ENCODE assay signal across 15 cellular contexts in genomic region chr13:111893607-111894443, GRCh38.
DNase-seq lines count a peak whose midpoint lies in the region; ATAC-seq and TF ChIP-seq lines count a peak whose summit lies in the region.
"Had no signal": no experiment of that assay in that cellular context is flagged by ENCODE, and none has a peak within 500 bp of the region (broad histone marks: within the 10 kb centered on the region; RNA-seq: fewer than 3 reads in every experiment).

No MANE protein-coding gene starts in this region.

- no peaks in the 10 kb centered on the region for H3K36me3 ChIP-seq in vagina
- H3K36me3 ChIP-seq: gastroesophageal sphincter, prostate gland had no signal

- intact Hi-C loops in cardiac septum (cut with DNase I), result no loop called here
- intact Hi-C loops in Right ventricle myocardium inferior (cut with DNase I), result no loop called here
- intact Hi-C loops in vagina (cut with DNase I), result no loop called here

- peak overlapping the region; percentile 78 to 84 (median 82) for H3K4me3 Mint-ChIP-seq in nephron
- H3K4me3 Mint-ChIP-seq: activated naive CD8-positive, alpha-beta T cell treated with anti-CD3 and anti-CD28 coated beads, Interleukin-2, amount 10 ng/mL, durations not matched to agents 7 days and 5 days; stimulated activated memory B cell treated with anti-CD40 and anti-IgM and Interleukin-4, amounts not matched to agents 10 μg/mL and 1 μg/mL and 100 μg/mL, for 72 hours had no signal

- no peak overlapping the region for H3K27ac ChIP-seq in vagina
- H3K27ac ChIP-seq: prostate gland had no signal

- H3K4me1 ChIP-seq in vagina, result no peaks in the 10 kb centered on the region
- H3K4me1 ChIP-seq: prostate gland had no signal

- no peaks in the 10 kb centered on the region for H3K9me3 ChIP-seq in vagina
- H3K9me3 ChIP-seq: prostate gland had no signal

- H3K4me1 Mint-ChIP-seq in nephron, result peaks cover 11% of the 10 kb centered on the region
- H3K4me1 Mint-ChIP-seq: stimulated activated memory B cell treated with anti-CD40 and anti-IgM and Interleukin-4, amounts not matched to agents 10 μg/mL and 1 μg/mL and 100 μg/mL, for 72 hours had no signal

- no peaks in the 10 kb centered on the region for H3K36me3 Mint-ChIP-seq in nephron (ENCODE audit: low read depth)
- H3K36me3 Mint-ChIP-seq: stimulated activated memory B cell treated with anti-CD40 and anti-IgM and Interleukin-4, amounts not matched to agents 10 μg/mL and 1 μg/mL and 100 μg/mL, for 72 hours had no signal

- H3K27me3 Mint-ChIP-seq in nephron (ENCODE audit: low read depth), result peaks cover 83% of the 10 kb centered on the region

- peaks cover 11% of the 10 kb centered on the region for H3K9me3 Mint-ChIP-seq in nephron

- ATAC-seq in Right ventricle myocardium inferior (no peak), omental fat pad (ENCODE audit: low FRiP score) (no peak), HG02610 (IDR thresholded peaks at IDR 0.05; ENCODE audit: unreplicated experiment) (no peak)
- ATAC-seq: gastroesophageal sphincter; stimulated activated memory B cell treated with anti-CD40 and anti-IgM and Interleukin-4, amounts not matched to agents 10 μg/mL and 1 μg/mL and 100 μg/mL, for 72 hours had no signal

- no peak for TF ChIP-seq POLR2A in vagina (IDR thresholded peaks at IDR 0.05)

- DNase-seq in cardiac septum (ENCODE audit: low spot score), result peak; percentile 50
- no peak for DNase-seq in Right ventricle myocardium inferior (ENCODE audit: missing footprints)
- peak; percentile 71 for DNase-seq in foreskin melanocyte
- peak; percentile 65 to 84 for DNase-seq in vagina (ENCODE audit: extremely low spot score in 2 of 2)
- no peak for DNase-seq in omental fat pad (ENCODE audit: low spot score)
- no peak for DNase-seq in effector CD4-positive, alpha-beta T cell
- DNase-seq: activated naive CD8-positive, alpha-beta T cell treated with anti-CD3 and anti-CD28 coated beads, Interleukin-2, amount 10 ng/mL, durations not matched to agents 7 days and 5 days; HCEC 1CT; mammary epithelial cell; stimulated activated CD4-positive, alpha-beta T cell treated with anti-CD3 and anti-CD28 coated beads, Interleukin-2, amount 100 ng/mL, for 48 hours had no signal

- TF ChIP-seq CTCF in nephron (IDR thresholded peaks at IDR 0.05; ENCODE audit: unreplicated experiment in 3 of 3) (no peak), vagina (IDR thresholded peaks at IDR 0.05) (no peak), omental fat pad (IDR thresholded peaks at IDR 0.05) (no peak)

- no peak overlapping the region for H3K27ac Mint-ChIP-seq in nephron
- H3K27ac Mint-ChIP-seq: activated naive CD8-positive, alpha-beta T cell treated with anti-CD3 and anti-CD28 coated beads, Interleukin-2, amount 10 ng/mL, durations not matched to agents 7 days and 5 days; stimulated activated memory B cell treated with anti-CD40 and anti-IgM and Interleukin-4, amounts not matched to agents 10 μg/mL and 1 μg/mL and 100 μg/mL, for 72 hours had no signal

- peak overlapping the region; percentile 6 to 12 for H3K4me3 ChIP-seq in vagina
- H3K4me3 ChIP-seq: prostate gland had no signal

- no peaks in the 10 kb centered on the region for H3K27me3 ChIP-seq in vagina

Comparison
In these comparisons a context has a peak if more than half of its experiments do, and no peak if none do; other contexts are left out.
1. DNase-seq: peak in cardiac septum (single experiment), foreskin melanocyte (single experiment) and vagina (2 of 2); none in Right ventricle myocardium inferior (single experiment), omental fat pad (single experiment) and effector CD4-positive, alpha-beta T cell (single experiment).